35 cellular contexts compared by ENCODE assay signal in the genomic region with DNA sequence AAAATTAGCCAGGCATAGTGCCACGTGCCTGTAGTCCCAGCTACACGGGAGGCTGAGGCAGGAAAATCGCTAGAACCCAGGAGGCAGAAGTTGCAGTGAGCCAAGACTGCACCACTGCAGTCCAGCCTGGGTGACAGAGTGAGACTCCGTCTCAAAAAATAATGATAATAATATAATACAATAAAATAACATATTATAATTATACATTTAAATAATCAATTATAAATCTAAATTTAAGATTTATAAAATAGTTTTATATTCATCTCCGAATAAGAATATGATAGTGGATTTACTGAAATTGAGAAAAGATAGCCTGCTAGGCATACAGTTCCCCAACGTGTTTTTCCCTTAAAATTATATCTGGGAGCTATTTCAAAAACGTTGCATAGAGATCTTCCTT.
DNase-seq lines count a peak whose midpoint lies in the region; ATAC-seq and TF ChIP-seq lines count a peak whose summit lies in the region.
"Had no signal": no experiment of that assay in that cellular context is flagged by ENCODE, and none has a peak within 500 bp of the region (broad histone marks: within the 10 kb centered on the region; RNA-seq: fewer than 3 reads in every experiment).

No MANE protein-coding gene starts in this region.

- no peak for TF ChIP-seq CTCF in PC-3 (conservative IDR thresholded peaks at IDR 0.05; ENCODE audit: low read depth, low read length)
- TF ChIP-seq CTCF in SU-DHL-6 (IDR thresholded peaks at IDR 0.05; ENCODE audit: insufficient read depth, low read length, poor library complexity, severe bottlenecking) = no peak
- no peak for TF ChIP-seq CTCF in WTC11 (IDR thresholded peaks at IDR 0.05)
- TF ChIP-seq CTCF in colonic mucosa (IDR thresholded peaks at IDR 0.05) = no peak
- TF ChIP-seq CTCF in osteoblast (IDR thresholded peaks at IDR 0.05; ENCODE audit: extremely low read depth, low read depth, low read length) = no peak

- no peaks in the 10 kb centered on the region for H3F3A ChIP-seq in PC-3 (ENCODE audit: low read length, unreplicated experiment)
- no peaks in the 10 kb centered on the region for H3F3A ChIP-seq in SU-DHL-6 (ENCODE audit: insufficient read depth)

- H3K27ac Mint-ChIP-seq in WTC11 = no peak overlapping the region
- H3K27ac Mint-ChIP-seq: B cell; CD14-positive monocyte; CD4-positive, alpha-beta memory T cell; CD4-positive, alpha-beta T cell; CD4-positive, CD25-positive, alpha-beta regulatory T cell; CD8-positive, alpha-beta memory T cell; CD8-positive, alpha-beta T cell had no signal

- H3K9me2 ChIP-seq in PC-3 (replicated peaks; ENCODE audit: low read length) = no peaks in the 10 kb centered on the region
- H3K9me2 ChIP-seq in SU-DHL-6 (replicated peaks; ENCODE audit: insufficient read depth, low read length) = no peaks in the 10 kb centered on the region

- no peaks in the 10 kb centered on the region for H3K36me3 ChIP-seq in ACC112 (ENCODE audit: insufficient read depth, low read length)
- H3K36me3 ChIP-seq in PC-3 (ENCODE audit: low read depth, low read length) = no peaks in the 10 kb centered on the region
- no peaks in the 10 kb centered on the region for H3K36me3 ChIP-seq in SU-DHL-6 (ENCODE audit: low read length)
- no peaks in the 10 kb centered on the region for H3K36me3 ChIP-seq in colonic mucosa
- H3K36me3 ChIP-seq in osteoblast (ENCODE audit: insufficient read depth, low read length) = no peaks in the 10 kb centered on the region
- H3K36me3 ChIP-seq: BE2C; BLaER1; BLaER1 treated with 17β-estradiol and CSF1 and Interleukin-3, amounts not matched to agents 10 nM and 100 nM had no signal

- H3K9me3 ChIP-seq in PC-3 (ENCODE audit: low read length) = no peaks in the 10 kb centered on the region
- H3K9me3 ChIP-seq in SU-DHL-6 (ENCODE audit: insufficient read depth, low read length) = no peaks in the 10 kb centered on the region
- no peaks in the 10 kb centered on the region for H3K9me3 ChIP-seq in colonic mucosa
- H3K9me3 ChIP-seq in osteoblast (ENCODE audit: low read depth, low read length) = peaks cover 2% of the 10 kb centered on the region
- H3K9me3 ChIP-seq: A549; BE2C; BLaER1; BLaER1 treated with 17β-estradiol and CSF1 and Interleukin-3, amounts not matched to agents 10 nM and 100 nM; Caco-2 had no signal

- no peaks in the 10 kb centered on the region for H3K36me3 Mint-ChIP-seq in WTC11
- H3K36me3 Mint-ChIP-seq: CD14-positive monocyte; CD4-positive, alpha-beta memory T cell; CD4-positive, CD25-positive, alpha-beta regulatory T cell; CD8-positive, alpha-beta T cell had no signal

- intact Hi-C loops in PC-3 (cut with micrococcal nuclease) (no loop called here), colonic mucosa (cut with DNase I) (no loop called here)

- H4K20me1 ChIP-seq in PC-3 (ENCODE audit: low read length) = no peaks in the 10 kb centered on the region
- no peaks in the 10 kb centered on the region for H4K20me1 ChIP-seq in SU-DHL-6 (ENCODE audit: low read depth, low read length)
- no peaks in the 10 kb centered on the region for H4K20me1 ChIP-seq in osteoblast (ENCODE audit: insufficient read depth, low read length)
- H4K20me1 ChIP-seq: BLaER1; BLaER1 treated with 17β-estradiol and CSF1 and Interleukin-3, amounts not matched to agents 10 nM and 100 nM had no signal

- H3K9me3 Mint-ChIP-seq in WTC11 = peaks cover 5% of the 10 kb centered on the region

- H3K4me3 ChIP-seq in ACC112 (ENCODE audit: low read depth, low read length) (no peak overlapping the region), PC-3 (ENCODE audit: low read length) (no peak overlapping the region), SU-DHL-6 (ENCODE audit: insufficient read depth, low read length, poor library complexity, severe bottlenecking) (no peak overlapping the region), colonic mucosa (no peak overlapping the region), osteoblast (ENCODE audit: insufficient read depth, low read length) (no peak overlapping the region)
- H3K4me3 ChIP-seq: A549; BLaER1; BLaER1 treated with 17β-estradiol and CSF1 and Interleukin-3, amounts not matched to agents 10 nM and 100 nM had no signal

- H3K4me2 ChIP-seq in PC-3 (ENCODE audit: low read length) (no peak overlapping the region), SU-DHL-6 (ENCODE audit: low read depth, low read length, poor library complexity, severe bottlenecking) (no peak overlapping the region), osteoblast (ENCODE audit: insufficient read depth, low read length) (no peak overlapping the region)
- H3K4me2 ChIP-seq: A549; BLaER1; BLaER1 treated with 17β-estradiol and CSF1 and Interleukin-3, amounts not matched to agents 10 nM and 100 nM had no signal

- H3K27me3 ChIP-seq in ACC112 (ENCODE audit: insufficient read depth, low read length) = no peaks in the 10 kb centered on the region
- no peaks in the 10 kb centered on the region for H3K27me3 ChIP-seq in PC-3 (ENCODE audit: low read length)
- no peaks in the 10 kb centered on the region for H3K27me3 ChIP-seq in SU-DHL-6 (ENCODE audit: low read length)
- no peaks in the 10 kb centered on the region for H3K27me3 ChIP-seq in colonic mucosa
- H3K27me3 ChIP-seq in osteoblast (ENCODE audit: insufficient read depth, low read length) = no peaks in the 10 kb centered on the region
- H3K27me3 ChIP-seq: BE2C; BLaER1; BLaER1 treated with 17β-estradiol and CSF1 and Interleukin-3, amounts not matched to agents 10 nM and 100 nM had no signal

- ATAC-seq in PC-3 = no peak
- no peak for ATAC-seq in WTC11
- ATAC-seq: A549; CD8-positive, alpha-beta T cell had no signal

- no peaks in the 10 kb centered on the region for H3K27me3 Mint-ChIP-seq in WTC11 (ENCODE audit: low read depth)
- H3K27me3 Mint-ChIP-seq: B cell; CD4-positive, alpha-beta memory T cell; CD4-positive, alpha-beta T cell; CD4-positive, CD25-positive, alpha-beta regulatory T cell; CD8-positive, alpha-beta memory T cell had no signal

- H3K4me3 Mint-ChIP-seq in WTC11 = no peak overlapping the region
- H3K4me3 Mint-ChIP-seq: B cell; CD14-positive monocyte; CD4-positive, alpha-beta memory T cell; CD4-positive, alpha-beta T cell; CD4-positive, CD25-positive, alpha-beta regulatory T cell; CD8-positive, alpha-beta memory T cell; CD8-positive, alpha-beta T cell had no signal

- H3K4me1 ChIP-seq in ACC112 (ENCODE audit: control insufficient read depth, insufficient read depth, low read length, unreplicated experiment) (no peaks in the 10 kb centered on the region), PC-3 (ENCODE audit: insufficient read depth, low read length) (no peaks in the 10 kb centered on the region), colonic mucosa (no peaks in the 10 kb centered on the region), osteoblast (ENCODE audit: insufficient read depth, low read length) (no peaks in the 10 kb centered on the region)
- H3K4me1 ChIP-seq: A549; BE2C; BLaER1; BLaER1 treated with 17β-estradiol and CSF1 and Interleukin-3, amounts not matched to agents 10 nM and 100 nM; Caco-2 had no signal

- no peaks in the 10 kb centered on the region for H3K4me1 Mint-ChIP-seq in WTC11
- H3K4me1 Mint-ChIP-seq: B cell; CD14-positive monocyte; CD4-positive, alpha-beta memory T cell; CD8-positive, alpha-beta memory T cell had no signal

- DNase-seq in PC-3 (no peak), WTC11 (ENCODE audit: low spot score) (no peak), GM03348 (ENCODE audit: low spot score) (no peak), hypothalamus (lab: John Stamatoyannopoulos, UW) (no peak), colonic mucosa (no peak), osteoblast (ENCODE audit: insufficient read length, low spot score, missing footprints) (no peak)
- DNase-seq: 8988T; ACHN; AML-193; BE2C; C1 segment of cervical spinal cord; Caco-2; Calu3; CD4-positive, alpha-beta memory T cell; CD4-positive, alpha-beta T cell; CD4-positive, CD25-positive, alpha-beta regulatory T cell; CD8-positive, alpha-beta memory T cell; CD8-positive, alpha-beta T cell; COR-L47; DMS 273 treated with DMSO at 0.1 percent for 48 hours; DMS153; DMS53; DMS79; DMS79 treated with DMSO at 0.1 percent for 48 hours; DND-41; EL had no signal

- CTCF ChIA-PET in PC-3 (lab: Charles Lee) (no interaction called here), WTC11 (lab: Charles Lee) (no interaction called here)

- no TSS peak for BruUV-seq in PC-3 (replicated peaks; lab: Mats Ljungman, UMichigan)

- POLR2A ChIA-PET in PC-3 (lab: Charles Lee; ENCODE audit: unreplicated experiment) = no interaction called here
- POLR2A ChIA-PET in WTC11 (lab: Charles Lee) = interaction anchor here (0.6 kb wide), 1 partner anchor 18 kb away, joined by 3 read pairs; no protein-coding TSS in a partner anchor

- H2AFZ ChIP-seq in ACC112 (ENCODE audit: low read length, unreplicated experiment) (peak overlapping the region; percentile 98), PC-3 (ENCODE audit: low read length) (0 out of 2 replicates have a peak overlapping the region, but pooled peaks have one; percentile 35), SU-DHL-6 (ENCODE audit: low read depth, low read length, severe bottlenecking) (peak overlapping the region; percentile 80), osteoblast (ENCODE audit: low read length) (no peak overlapping the region)

- H3K27ac ChIP-seq in ACC112 (ENCODE audit: low read depth, low read length) (no peak overlapping the region), PC-3 (ENCODE audit: low read length) (no peak overlapping the region), SU-DHL-6 (ENCODE audit: low read depth, low read length) (no peak overlapping the region), colonic mucosa (no peak overlapping the region), osteoblast (ENCODE audit: low read depth, low read length) (no peak overlapping the region)
- H3K27ac ChIP-seq: 22Rv1; A549; BLaER1; BLaER1 treated with 17β-estradiol and CSF1 and Interleukin-3, amounts not matched to agents 10 nM and 100 nM; C4-2B had no signal

- H3K79me2 ChIP-seq in ACC112 (ENCODE audit: control insufficient read depth, insufficient read depth, low read length, unreplicated experiment) (no peaks in the 10 kb centered on the region), PC-3 (ENCODE audit: low read length) (no peaks in the 10 kb centered on the region), SU-DHL-6 (ENCODE audit: insufficient read depth, low read length) (no peaks in the 10 kb centered on the region), osteoblast (ENCODE audit: insufficient read depth, low read length) (no peaks in the 10 kb centered on the region)

- H3K9ac ChIP-seq in PC-3 (ENCODE audit: low read length) (no peak overlapping the region), SU-DHL-6 (ENCODE audit: low read length) (no peak overlapping the region), colonic mucosa (ENCODE audit: low read depth in 2 of 2, low read length in 2 of 2) (no peak overlapping the region)
- H3K9ac ChIP-seq: BLaER1; BLaER1 treated with 17β-estradiol and CSF1 and Interleukin-3, amounts not matched to agents 10 nM and 100 nM had no signal

TF ChIP-seq in WTC11, 78 proteins besides CTCF, POLR2A, EP300 and RAD21:
- TF ChIP-seq ZBTB21 (CRISPR knock-in tag; IDR thresholded peaks at IDR 0.05; ENCODE audit: borderline replicate concordance) = no peak
- peak; percentile 96 for TF ChIP-seq HMGA2 (CRISPR knock-in tag; IDR thresholded peaks at IDR 0.05)
